ENCODE assay signal across 24 cellular contexts in genomic region chr14:99950191-99950590, GRCh38.
"Had no signal": no experiment of that assay in that cellular context is flagged by ENCODE, and none has a peak within 500 bp of the region (broad histone marks: within the 10 kb centered on the region; RNA-seq: fewer than 3 reads in every experiment).

No MANE protein-coding gene starts in this region.

- H3K27me3 ChIP-seq: colonic mucosa, testis, tibial nerve had no signal

- DNase-seq: colonic mucosa; dermis blood vessel endothelial cell; esophagus squamous epithelium; foreskin fibroblast; glutamatergic neuron; kidney; left cardiac atrium; left ventricle myocardium inferior; lower lobe of right lung; midbrain; naive thymus-derived CD4-positive, alpha-beta T cell; nephron progenitor cell; psoas muscle; stimulated activated CD4-positive, alpha-beta T cell treated with anti-CD3 and anti-CD28 coated beads, Interleukin-2, amount 100 ng/mL, for 24 hours; stimulated activated CD4-positive, alpha-beta T cell treated with anti-CD3 and anti-CD28 coated beads, Interleukin-4, amount 100 ng/mL, for 4 hours; stimulated activated naive B cell treated with anti-CD40 and anti-IgM and Interleukin-4, amounts not matched to agents 10 μg/mL and 1 μg/mL and 100 μg/mL, for 72 hours; stimulated activated naive CD8-positive, alpha-beta T cell treated with anti-CD3 and anti-CD28 coated beads, Interleukin-15, amount 100 ng/mL, for 72 hours; testis had no signal

- H3K36me3 Mint-ChIP-seq: memory B cell; naive thymus-derived CD4-positive, alpha-beta T cell; stimulated activated naive B cell treated with anti-CD40 and anti-IgM and Interleukin-4, amounts not matched to agents 10 μg/mL and 1 μg/mL and 100 μg/mL, for 72 hours had no signal

- H3K4me3 Mint-ChIP-seq: memory B cell; naive thymus-derived CD4-positive, alpha-beta T cell; nephron progenitor cell; stimulated activated naive B cell treated with anti-CD40 and anti-IgM and Interleukin-4, amounts not matched to agents 10 μg/mL and 1 μg/mL and 100 μg/mL, for 72 hours; stimulated activated naive CD8-positive, alpha-beta T cell treated with anti-CD3 and anti-CD28 coated beads, Interleukin-15, amount 100 ng/mL, for 72 hours had no signal

- H3K9ac ChIP-seq: parathyroid adenoma had no signal

- H3K36me3 ChIP-seq: colonic mucosa, esophagus squamous epithelium, gastroesophageal sphincter, left ventricle myocardium inferior, lower lobe of right lung, tibial nerve had no signal

- H3K4me3 ChIP-seq: colonic mucosa, esophagus squamous epithelium, gastroesophageal sphincter, left ventricle myocardium inferior, lower lobe of right lung, psoas muscle, skin epidermis, testis, tibial nerve had no signal

- H3K9me3 ChIP-seq: colonic mucosa, esophagus squamous epithelium, gastroesophageal sphincter, left ventricle myocardium inferior, lower lobe of right lung, psoas muscle, testis, tibial nerve had no signal

- H2AFZ ChIP-seq: parathyroid adenoma had no signal

- ATAC-seq: gastroesophageal sphincter; left cardiac atrium; naive thymus-derived CD4-positive, alpha-beta T cell; sciatic nerve; stimulated activated naive B cell treated with anti-CD40 and anti-IgM and Interleukin-4, amounts not matched to agents 10 μg/mL and 1 μg/mL and 100 μg/mL, for 72 hours; stimulated activated naive CD8-positive, alpha-beta T cell treated with anti-CD3 and anti-CD28 coated beads, Interleukin-15, amount 100 ng/mL, for 72 hours had no signal

- H3K27ac Mint-ChIP-seq: memory B cell; naive thymus-derived CD4-positive, alpha-beta T cell; nephron progenitor cell; stimulated activated naive B cell treated with anti-CD40 and anti-IgM and Interleukin-4, amounts not matched to agents 10 μg/mL and 1 μg/mL and 100 μg/mL, for 72 hours; stimulated activated naive CD8-positive, alpha-beta T cell treated with anti-CD3 and anti-CD28 coated beads, Interleukin-15, amount 100 ng/mL, for 72 hours had no signal

- H3K4me1 ChIP-seq: colonic mucosa had no signal

- FAIRE-seq: kidney had no signal

- H3K27ac ChIP-seq: colonic mucosa, gastroesophageal sphincter, left ventricle myocardium inferior, lower lobe of right lung, parathyroid adenoma, psoas muscle, testis, tibial nerve had no signal

- H3K79me2 ChIP-seq: parathyroid adenoma had no signal
